13 cellular contexts compared by ENCODE assay signal in genomic region chr11:74141908-74142307, GRCh38.
"Had no signal": no experiment of that assay in that cellular context is flagged by ENCODE, and none has a peak within 500 bp of the region (broad histone marks: within the 10 kb centered on the region; RNA-seq: fewer than 3 reads in every experiment).

No MANE protein-coding gene starts in this region.

- FAIRE-seq: frontal cortex had no signal

- H3K9me3 ChIP-seq: ovary, thyroid gland had no signal

- H3K36me3 ChIP-seq: ovary, thyroid gland had no signal

- DNase-seq: activated CD4-positive, alpha-beta T cell treated with anti-CD3 and anti-CD28 coated beads, Interleukin-2, amount 10 ng/mL, durations not matched to agents 7 days and 5 days; activated CD8-positive, alpha-beta memory T cell treated with anti-CD3 and anti-CD28 coated beads for 24 hours; activated naive CD4-positive, alpha-beta T cell; activated naive CD8-positive, alpha-beta T cell treated with anti-CD3 and anti-CD28 coated beads, Interleukin-2, amount 10 ng/mL, durations not matched to agents 7 days and 5 days; cerebellar nuclear complex; head of caudate nucleus; naive B cell; ovary; stimulated activated CD4-positive, alpha-beta T cell treated with anti-CD3 and anti-CD28 coated beads, Interleukin-4, amount 100 ng/mL, for 1 hour; stimulated activated naive B cell treated with anti-CD40 and anti-IgM and Interleukin-4, amounts not matched to agents 10 μg/mL and 1 μg/mL and 100 μg/mL, for 72 hours; T-helper 2 cell had no signal

- H3K27me3 ChIP-seq: ovary, thyroid gland had no signal

- H3K4me3 ChIP-seq: ovary, thyroid gland had no signal

- H3K27ac ChIP-seq: ovary had no signal

- ATAC-seq: stimulated activated naive B cell treated with anti-CD40 and anti-IgM and Interleukin-4, amounts not matched to agents 10 μg/mL and 1 μg/mL and 100 μg/mL, for 72 hours had no signal
